Comparison of ENCODE assay signal across 8 cellular contexts in the genomic region with DNA sequence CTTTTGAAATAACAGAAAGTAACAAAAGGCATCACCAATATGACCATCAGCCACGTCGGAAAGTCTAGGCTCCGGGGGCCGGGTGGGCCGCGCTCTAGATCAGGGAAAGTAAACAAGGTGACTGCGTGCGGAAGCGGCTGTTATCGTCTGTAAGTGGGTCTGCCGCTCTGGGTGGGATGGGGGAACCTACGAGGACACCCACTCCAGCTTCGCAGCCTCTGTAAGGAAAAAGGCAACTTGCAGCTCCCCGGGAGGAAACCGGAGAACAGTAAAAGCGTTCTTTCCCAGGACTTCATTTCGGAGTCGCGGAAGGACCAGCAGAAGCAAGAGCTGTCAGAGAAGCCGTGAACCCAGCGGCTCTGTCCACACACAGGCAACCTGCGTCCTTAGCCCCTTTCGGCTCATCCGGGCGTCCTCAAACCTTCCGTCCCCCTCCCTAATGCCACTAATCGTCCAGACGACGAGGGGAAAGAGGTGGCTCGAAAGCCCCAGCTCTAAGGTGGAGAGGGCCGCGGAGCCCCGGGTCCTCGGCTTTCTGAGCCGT. TPM values are rescaled to one million over a fixed set of nuclear protein-coding genes. Genes with fewer than 3 reads are reported as not detected.
DNase-seq lines count a peak whose midpoint lies in the region; ATAC-seq and TF ChIP-seq lines count a peak whose summit lies in the region.

No MANE protein-coding gene starts in this region.

- peaks cover 18% of the 10 kb centered on the region for H3K36me3 Mint-ChIP-seq in activated CD4-positive, alpha-beta memory T cell treated with anti-CD3 and anti-CD28 coated beads for 36 hours

- H3K4me3 Mint-ChIP-seq in activated CD4-positive, alpha-beta memory T cell treated with anti-CD3 and anti-CD28 coated beads for 36 hours, result peak overlapping the region; percentile 95

- no peak for TF ChIP-seq CTCF in lower lobe of right lung (IDR thresholded peaks at IDR 0.05)

- H3K4me3 ChIP-seq in ectodermal cell (ENCODE audit: insufficient read depth, low read depth, low read length), result peak overlapping the region; percentile 92
- peak overlapping the region; percentile 90 for H3K4me3 ChIP-seq in lower lobe of right lung

- POLR2A ChIA-PET in activated CD4-positive, alpha-beta memory T cell treated with anti-CD3 and anti-CD28 coated beads for 36 hours (lab: Charles Lee), result interaction anchor here (0.5 to 2.7 kb wide), 4 partner anchors 86 to 554 kb away, joined by 3 to 14 read pairs (median 6); a partner anchor contains a TSS

- H3K4me1 Mint-ChIP-seq in activated CD4-positive, alpha-beta memory T cell treated with anti-CD3 and anti-CD28 coated beads for 36 hours (ENCODE audit: low read depth), result peaks cover 34% of the 10 kb centered on the region

- DNase-seq in DMS153 treated with DMSO at 0.1 percent for 48 hours (lab: John Stamatoyannopoulos, UW; ENCODE audit: unreplicated experiment) (peak; percentile 50), DMS153 (lab: John Stamatoyannopoulos, UW) (no peak), NCI-H2227 treated with DMSO at 0.1 percent for 48 hours (lab: John Stamatoyannopoulos, UW) (peak; percentile 22), lower lobe of right lung (peak; percentile 61)
- DNase-seq in activated CD4-positive, alpha-beta memory T cell treated with anti-CD3 and anti-CD28 coated beads for 36 hours, result peak; percentile 59
- DNase-seq in stimulated activated CD8-positive, alpha-beta memory T cell treated with anti-CD3 and anti-CD28 coated beads, Interleukin-12 subunit alpha, Interleukin-12 subunit beta, amount 100 ng/mL, for 4 hours (ENCODE audit: low read depth), result peak; percentile 24

- no peaks in the 10 kb centered on the region for H3K9me3 Mint-ChIP-seq in activated CD4-positive, alpha-beta memory T cell treated with anti-CD3 and anti-CD28 coated beads for 36 hours

- H3K27ac Mint-ChIP-seq in activated CD4-positive, alpha-beta memory T cell treated with anti-CD3 and anti-CD28 coated beads for 36 hours, result peak overlapping the region; percentile 96

- H3K9me3 ChIP-seq in ectodermal cell (ENCODE audit: control insufficient read depth, low read length) (no peaks in the 10 kb centered on the region), lower lobe of right lung (no peaks in the 10 kb centered on the region)

- CTCF ChIA-PET in activated CD4-positive, alpha-beta memory T cell treated with anti-CD3 and anti-CD28 coated beads for 36 hours (lab: Charles Lee), result interaction anchor here (0.8 kb wide), 1 partner anchor 18 kb away, joined by 3 read pairs; no protein-coding TSS in a partner anchor

- 0% methylated on average over 35 of the region's 35 CpGs for WGBS in ectodermal cell, 2 experiments

- no peaks in the 10 kb centered on the region for H3K27me3 Mint-ChIP-seq in activated CD4-positive, alpha-beta memory T cell treated with anti-CD3 and anti-CD28 coated beads for 36 hours

- H3K4me1 ChIP-seq in ectodermal cell (ENCODE audit: control insufficient read depth, insufficient read depth, low read length) (no peaks in the 10 kb centered on the region), lower lobe of right lung (peaks cover 31% of the 10 kb centered on the region)

- H3K27ac ChIP-seq in ectodermal cell (ENCODE audit: insufficient read depth, low read depth, low read length, poor library complexity, severe bottlenecking) (peak overlapping the region; percentile 70), lower lobe of right lung (peak overlapping the region; percentile 99)

- intact Hi-C loops in activated CD4-positive, alpha-beta memory T cell treated with anti-CD3 and anti-CD28 coated beads for 36 hours (cut with micrococcal nuclease), result loop anchor here (2.0 to 5.0 kb wide), 7 partner anchors 19 to 1035 kb away; a partner anchor contains a TSS
- intact Hi-C loops in lower lobe of right lung (cut with DNase I), result no loop called here

- peak; percentile 22 for ATAC-seq in HG02678 (IDR thresholded peaks at IDR 0.05; ENCODE audit: unreplicated experiment)
- peak; percentile 59 to 65 for ATAC-seq in lower lobe of right lung

- no peaks in the 10 kb centered on the region for H3K36me3 ChIP-seq in ectodermal cell (ENCODE audit: control insufficient read depth, insufficient read depth, low read length)
- H3K36me3 ChIP-seq in lower lobe of right lung, result peaks cover 13% of the 10 kb centered on the region

- no peaks in the 10 kb centered on the region for H3K27me3 ChIP-seq in ectodermal cell (ENCODE audit: control insufficient read depth, insufficient read depth, low read length, poor library complexity, severe bottlenecking)
- H3K27me3 ChIP-seq in lower lobe of right lung (ENCODE audit: low read depth), result no peaks in the 10 kb centered on the region

RNA-seq across cellular contexts. Expression of a gene that starts 0.5 kb away (rescaled TPM):
- total RNA-seq in activated CD4-positive, alpha-beta memory T cell treated with anti-CD3 and anti-CD28 coated beads for 36 hours, result 10 to 100 TPM; 58.4 to 67.8 TPM
- 13.2 TPM for polyA plus RNA-seq in ectodermal cell (2013, experiment 1 of 4)
- 15.4 TPM for polyA plus RNA-seq in ectodermal cell (2013, experiment 2 of 4)
- 11.0 TPM for polyA plus RNA-seq in ectodermal cell (2013, experiment 3 of 4)
- polyA plus RNA-seq in ectodermal cell (2013, experiment 4 of 4), result 14.0 TPM
- 58.5 TPM for total RNA-seq in lower lobe of right lung
